8 cellular contexts compared by ENCODE assay signal in the genomic region with DNA sequence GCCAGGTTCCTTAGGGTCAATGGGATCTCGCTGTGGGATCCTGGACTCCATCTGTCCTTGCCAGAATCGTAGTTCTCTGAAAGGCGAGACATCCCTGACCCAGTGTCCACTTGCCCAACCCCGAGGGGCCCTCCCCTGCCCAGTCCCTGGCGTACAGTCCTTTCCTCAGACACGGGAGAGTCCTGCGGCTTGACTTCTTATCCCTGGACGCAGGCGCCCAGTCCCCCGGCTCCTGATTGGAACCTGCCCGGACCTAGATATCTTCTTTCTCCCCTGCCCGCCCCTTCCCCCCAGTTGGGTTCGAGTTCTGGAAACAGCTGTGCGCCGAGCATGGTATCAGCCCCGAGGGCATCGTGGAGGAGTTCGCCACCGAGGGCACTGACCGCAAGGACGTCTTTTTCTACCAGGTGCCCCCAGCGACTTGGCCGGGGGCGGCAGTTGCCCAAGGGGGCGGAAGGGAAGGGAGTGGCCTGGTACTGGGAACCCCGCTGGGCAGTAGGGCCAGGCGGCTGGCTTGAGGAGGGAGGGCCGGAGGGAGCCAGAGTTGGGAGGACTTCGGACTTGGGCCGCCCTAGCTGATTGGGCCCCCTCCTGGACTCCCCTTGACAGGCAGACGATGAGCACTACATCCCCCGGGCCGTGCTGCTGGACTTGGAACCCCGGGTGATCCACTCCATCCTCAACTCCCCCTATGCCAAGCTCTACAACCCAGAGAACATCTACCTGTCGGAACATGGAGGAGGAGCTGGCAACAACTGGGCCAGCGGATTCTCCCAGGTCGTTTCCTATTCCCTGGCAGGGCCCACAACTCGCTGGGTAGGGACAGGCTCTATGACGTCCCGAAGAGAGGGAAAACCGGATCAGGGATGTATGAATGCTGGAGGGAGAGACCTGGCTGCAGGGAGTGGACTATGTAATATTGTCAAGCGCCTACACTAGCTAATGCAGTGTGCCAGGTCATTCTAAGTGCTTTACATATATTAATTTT. TPM values are rescaled to one million over a fixed set of nuclear protein-coding genes. Genes with fewer than 3 reads are reported as not detected.
DNase-seq lines count a peak whose midpoint lies in the region; ATAC-seq and TF ChIP-seq lines count a peak whose summit lies in the region.
"Not testable (repeated sequence)": the region's sequence is repeated elsewhere in the genome, so short reads cannot be mapped to it uniquely, and the experiment has no call there.

No MANE protein-coding gene starts in this region.

- H4K20me1 ChIP-seq in HCT116 (ENCODE audit: insufficient read depth): not testable (repeated sequence)

- POLR2A ChIA-PET in HCT116 (lab: Charles Lee): interaction anchor here (0.8 to 2.2 kb wide), 6 partner anchors 8 to 68 kb away, joined by 3 to 16 read pairs (median 4); a partner anchor contains a TSS

- not testable (repeated sequence) for TF ChIP-seq POLR2A in HCT116 (IDR thresholded peaks at IDR 0.05; ENCODE audit: borderline replicate concordance, extremely low read depth, insufficient read depth, insufficient read length)

- H3K4me1 ChIP-seq in HCT116 (ENCODE audit: control insufficient read depth in 1 of 2, insufficient read depth in 2 of 2, low read length in 2 of 2): peaks cover 0 to 12% of the 10 kb centered on the region in 2 experiments; a peak in 3 of 4 replicates
- not testable (repeated sequence) for H3K4me1 ChIP-seq in right cardiac atrium (ENCODE audit: control insufficient read depth, insufficient read depth, low read length)
- H3K4me1 ChIP-seq in stomach smooth muscle (ENCODE audit: control insufficient read depth, insufficient read depth, low read length): peaks cover 24% of the 10 kb centered on the region

- BruUV-seq in HCT116 (replicated peaks; lab: Mats Ljungman, UMichigan): TSS peak; percentile 76

- CTCF ChIA-PET in HCT116 (lab: Charles Lee): interaction anchor here (1.0 to 3.1 kb wide), 6 partner anchors 9 to 69 kb away, joined by 3 to 17 read pairs (median 8); a partner anchor contains a TSS

- H3K27me3 ChIP-seq in HCT116 (ENCODE audit: insufficient read depth, low read length); right cardiac atrium (ENCODE audit: control insufficient read depth, insufficient read depth); stomach smooth muscle (ENCODE audit: control insufficient read depth in 1 of 2, insufficient read depth in 2 of 2, low read length in 2 of 2): not testable (repeated sequence)

- peaks cover 16% of the 10 kb centered on the region for H3K36me3 Mint-ChIP-seq in neural crest cell (ENCODE audit: low read depth)

- TF ChIP-seq CTCF in HCT116 (IDR thresholded peaks at IDR 0.05 in 2 of 3, conservative IDR thresholded peaks at IDR 0.05 in 1 of 3; ENCODE audit: borderline replicate concordance in 1 of 3, insufficient read depth in 1 of 3, low read depth in 2 of 3, low read length in 2 of 3); cardiac fibroblast (IDR thresholded peaks at IDR 0.05; ENCODE audit: low read depth, low read length); neural crest cell (conservative IDR thresholded peaks at IDR 0.05): not testable (repeated sequence)

- TF ChIP-seq RAD21 in HCT116 (IDR thresholded peaks at IDR 0.05; ENCODE audit: low read depth): not testable (repeated sequence)

- peak overlapping the region; percentile 14 for H3K27ac Mint-ChIP-seq in neural crest cell (ENCODE audit: unreplicated experiment)

- H3K36me3 ChIP-seq in HCT116 (ENCODE audit: control insufficient read depth in 1 of 2, insufficient read depth in 2 of 2, low read length in 2 of 2) (peaks cover 29 to 33% of the 10 kb centered on the region in 2 experiments; a peak in 3 of 4 replicates), stomach smooth muscle (ENCODE audit: control insufficient read depth in 2 of 2, insufficient read depth in 2 of 2, low read length in 2 of 2) (peaks cover 23 to 26% of the 10 kb centered on the region in 2 donors)

- H3K4me2 ChIP-seq in HCT116 (ENCODE audit: low read length): peak overlapping the region; percentile 83

- peak overlapping the region; percentile 96 for H3K9ac ChIP-seq in HCT116 (ENCODE audit: low read length)
- peak overlapping the region; percentile 69 to 85 for H3K9ac ChIP-seq in stomach smooth muscle (ENCODE audit: low read length in 2 of 2)

- H2AFZ ChIP-seq in HCT116 (ENCODE audit: low read depth, low read length, poor library complexity, severe bottlenecking): not testable (repeated sequence)

- H3K9me3 Mint-ChIP-seq in neural crest cell: not testable (repeated sequence)

- RAD21 ChIA-PET in HCT116 (lab: Charles Lee; ENCODE audit: low non-redundant PET in 1 of 2, low total read pairs in 2 of 2, uncharacterized antibody in 2 of 2, unreplicated experiment in 2 of 2): interaction anchor here (0.8 to 1.0 kb wide), 5 partner anchors 14 to 154 kb away, joined by 3 to 6 read pairs (median 3); a partner anchor contains a TSS

- ATAC-seq in HCT116 (peak; percentile 45), right cardiac atrium (peak; percentile 50 to 65)

- H3K27me3 Mint-ChIP-seq in neural crest cell (ENCODE audit: low read depth): not testable (repeated sequence)

- intact Hi-C loops in HCT116 (cut with micrococcal nuclease) (loop anchor here (2.0 kb wide), 1 partner anchor 69 kb away; no protein-coding TSS in a partner anchor), right cardiac atrium (cut with DNase I) (loop anchor here (5.0 to 10.0 kb wide), 5 partner anchors 38 to 75 kb away; a partner anchor contains a TSS)

- H3K4me3 ChIP-seq in HCT116 (replicated peaks in 1 of 2; ENCODE audit: low read depth in 1 of 2, low read length in 2 of 2) (peak overlapping the region; percentile 76 to 85), cardiac fibroblast (replicated peaks in 1 of 2; ENCODE audit: low read depth in 2 of 2, low read length in 2 of 2) (peak overlapping the region; percentile 64 to 97), right cardiac atrium (ENCODE audit: low read length) (peak overlapping the region; percentile 61), stomach smooth muscle (ENCODE audit: low read length in 2 of 2) (peak overlapping the region; percentile 72 to 98)

- peak overlapping the region; percentile 99 for H3K4me3 Mint-ChIP-seq in neural crest cell

- H3K27ac ChIP-seq in HCT116 (ENCODE audit: low read depth, low read length): peak overlapping the region; percentile 82
- peak overlapping the region; percentile 65 for H3K27ac ChIP-seq in right cardiac atrium (ENCODE audit: low read length)
- peak overlapping the region; percentile 70 for H3K27ac ChIP-seq in stomach smooth muscle (ENCODE audit: low read length)

- peaks cover 62% of the 10 kb centered on the region for H3K79me2 ChIP-seq in HCT116 (ENCODE audit: insufficient read depth, low read length)

- H3K9me2 ChIP-seq in HCT116 (ENCODE audit: insufficient read depth): not testable (repeated sequence)

- WGBS in right cardiac atrium: 13% methylated on average over 35 of the region's 42 CpGs

- peaks cover 31% of the 10 kb centered on the region for H3K4me1 Mint-ChIP-seq in neural crest cell

- not testable (repeated sequence) for H3K9me3 ChIP-seq in HCT116 (ENCODE audit: control insufficient read depth in 1 of 2, insufficient read depth in 1 of 2, low read depth in 1 of 2, low read length in 2 of 2); right cardiac atrium (ENCODE audit: control insufficient read depth, low read length); stomach smooth muscle (ENCODE audit: control insufficient read depth in 2 of 2, low read length in 2 of 2)

- DNase-seq in COLO668 (lab: John Stamatoyannopoulos, UW; ENCODE audit: unreplicated experiment): peak; percentile 17
- DNase-seq in HCT116 (ENCODE audit: low read depth, low spot score); neural crest cell (ENCODE audit: low read depth, low spot score): not testable (repeated sequence)
- DNase-seq in NCI-H226: peak; percentile 14
- peak; percentile 1 for DNase-seq in activated CD4-positive, alpha-beta T cell treated with anti-CD3 and anti-CD28 coated beads, Interleukin-2, amount 50 U/mL, for 1 hour
- peak in 1 of 2 donors; percentile 7 for DNase-seq in cardiac fibroblast (ENCODE audit: low read depth in 2 of 2)
- DNase-seq in right cardiac atrium: peak in 2 of 3 donors; percentile 68 to 79

RNA-seq across cellular contexts. Expression of a gene that starts 0.6 kb away (rescaled TPM):
- total RNA-seq in HCT116 (2021; ENCODE audit: unreplicated experiment) (139 TPM), right cardiac atrium (10 to 100 TPM; 34.3 to 60.7 (median 46.0) TPM), neural crest cell (101 and 102 TPM in 2 replicates)
- polyA plus RNA-seq in HCT116 (2012): 181 and 186 TPM in 2 replicates
- polyA plus RNA-seq in right cardiac atrium: 48.9 TPM

RNA-seq across cellular contexts. Expression of a gene that starts 0.9 kb away (rescaled TPM):
- total RNA-seq in HCT116 (2021; ENCODE audit: unreplicated experiment) (38.5 TPM), right cardiac atrium (10 to 100 TPM; 23.9 to 27.0 (median 25.5) TPM), neural crest cell (44.2 and 48.7 TPM in 2 replicates)
- polyA plus RNA-seq in HCT116 (2012): 19.2 and 19.3 TPM in 2 replicates
- polyA plus RNA-seq in right cardiac atrium: 13.0 TPM

RNA-seq across cellular contexts. Expression of a gene that starts 32.6 kb away (rescaled TPM):
- total RNA-seq in HCT116 (2021; ENCODE audit: unreplicated experiment) (24.3 TPM), right cardiac atrium (1 to 10 TPM; 1.4 to 3.3 (median 2.5) TPM), neural crest cell (44.6 and 47.8 TPM in 2 replicates)
- polyA plus RNA-seq in HCT116 (2012): 15.4 and 18.2 TPM in 2 replicates
- 2.2 TPM for polyA plus RNA-seq in right cardiac atrium

RNA-seq across cellular contexts. Expression of a gene that starts 43.2 kb away (rescaled TPM):
- total RNA-seq in HCT116 (2021; ENCODE audit: unreplicated experiment) (47.9 TPM), right cardiac atrium (10 to 100 TPM; 46.9 to 63.8 (median 54.2) TPM), neural crest cell (38.6 and 41.1 TPM in 2 replicates)
- polyA plus RNA-seq in HCT116 (2012): 51.7 and 52.4 TPM in 2 replicates
- polyA plus RNA-seq in right cardiac atrium: 65.0 TPM

RNA-seq across cellular contexts. Expression of a gene that starts 48.2 kb away (rescaled TPM):
- 137 TPM for total RNA-seq in HCT116 (2021; ENCODE audit: unreplicated experiment)
- polyA plus RNA-seq in HCT116 (2012): 108 and 113 TPM in 2 replicates
- 10 to 100 TPM; 32.4 to 45.5 (median 40.0) TPM for total RNA-seq in right cardiac atrium
- 30.2 TPM for polyA plus RNA-seq in right cardiac atrium
- 58.3 and 59.6 TPM in 2 replicates for total RNA-seq in neural crest cell
